Comparison of ENCODE assay signal across 34 cellular contexts in the genomic region with DNA sequence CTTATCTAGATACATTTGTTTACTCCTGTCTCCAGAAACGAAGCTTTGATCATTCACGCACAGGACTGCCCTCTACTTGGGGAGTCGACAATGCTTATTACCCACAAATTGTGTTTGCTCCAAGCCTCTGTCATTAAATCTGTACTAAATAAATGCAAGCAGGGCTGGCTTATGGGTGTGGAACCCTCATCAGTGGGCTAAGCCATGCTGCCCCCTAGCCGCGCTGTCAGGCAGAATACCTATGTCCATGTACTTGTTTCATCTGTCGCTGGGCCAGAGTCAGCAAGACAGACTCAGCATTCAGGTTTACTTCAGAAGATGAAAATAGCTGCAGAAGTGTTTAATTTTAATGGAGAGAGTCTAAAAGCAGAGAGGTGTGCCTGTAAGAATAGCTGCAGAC.
"Had no signal": no experiment of that assay in that cellular context is flagged by ENCODE, and none has a peak within 500 bp of the region (broad histone marks: within the 10 kb centered on the region; RNA-seq: fewer than 3 reads in every experiment).

No MANE protein-coding gene starts in this region.

- H3K27me3 Mint-ChIP-seq: activated CD4-positive, alpha-beta memory T cell treated with anti-CD3 and anti-CD28 coated beads for 36 hours; activated naive CD4-positive, alpha-beta T cell treated with anti-CD3 and anti-CD28 coated beads, Interleukin-2, amount 10 ng/mL, durations not matched to agents 7 days and 5 days; activated naive CD8-positive, alpha-beta T cell treated with anti-CD3 and anti-CD28 coated beads, Interleukin-2, amount 10 ng/mL, durations not matched to agents 7 days and 5 days; naive thymus-derived CD8-positive, alpha-beta T cell had no signal

- H3K9me3 ChIP-seq: ascending aorta, pancreas, prostate gland, transverse colon had no signal

- H3K4me1 Mint-ChIP-seq: activated naive CD4-positive, alpha-beta T cell treated with anti-CD3 and anti-CD28 coated beads, Interleukin-2, amount 10 ng/mL, durations not matched to agents 7 days and 5 days; activated naive CD8-positive, alpha-beta T cell treated with anti-CD3 and anti-CD28 coated beads, Interleukin-2, amount 10 ng/mL, durations not matched to agents 7 days and 5 days; brain; naive thymus-derived CD8-positive, alpha-beta T cell; neural crest cell had no signal

- H3K36me3 ChIP-seq: ascending aorta, cardiac muscle cell, heart left ventricle, left lung, lower lobe of right lung, pancreas, prostate gland, suprapubic skin, transverse colon had no signal

- H3K4me1 ChIP-seq: ascending aorta, heart left ventricle, left lung, lower lobe of right lung, pancreas, prostate gland, suprapubic skin, transverse colon had no signal

- H3K4me3 Mint-ChIP-seq: activated CD4-positive, alpha-beta memory T cell treated with anti-CD3 and anti-CD28 coated beads for 36 hours; activated naive CD4-positive, alpha-beta T cell treated with anti-CD3 and anti-CD28 coated beads, Interleukin-2, amount 10 ng/mL, durations not matched to agents 7 days and 5 days; activated naive CD8-positive, alpha-beta T cell treated with anti-CD3 and anti-CD28 coated beads, Interleukin-2, amount 10 ng/mL, durations not matched to agents 7 days and 5 days; activated T-helper 1 cell treated with anti-CD3 and anti-CD28 coated beads, Interleukin-12 subunit alpha, Interleukin-12 subunit beta, Interleukin-2, Interleukin-4 antibody, amounts not matched to agents 30 ng/mL and 10 ng/mL and 1 ng/mL, durations not matched to agents 14 hours and 24 hours and 36 hours; brain; naive thymus-derived CD8-positive, alpha-beta T cell; neural crest cell had no signal

- DNase-seq: activated CD4-positive, alpha-beta memory T cell treated with anti-CD3 and anti-CD28 coated beads for 36 hours; activated CD4-positive, alpha-beta T cell treated with anti-CD3 and anti-CD28 coated beads for 48 hours; activated CD8-positive, alpha-beta memory T cell treated with anti-CD3 and anti-CD28 coated beads, Interleukin-2, amount 50 U/mL, for 4 hours; activated effector memory CD4-positive, alpha-beta T cell treated with anti-CD3 and anti-CD28 coated beads, Interleukin-2, amount 50 U/mL, for 16 hours; activated naive CD4-positive, alpha-beta T cell treated with anti-CD3 and anti-CD28 coated beads, Interleukin-2, amount 10 ng/mL, durations not matched to agents 7 days and 5 days; activated naive CD8-positive, alpha-beta T cell treated with anti-CD3 and anti-CD28 coated beads, Interleukin-2, amount 10 ng/mL, durations not matched to agents 7 days and 5 days; activated T-cell treated with anti-CD3 and anti-CD28 coated beads, Interleukin-2, amount 50 U/mL, for 1 hour; cerebellar nuclear complex; dorsolateral prefrontal cortex; effector memory CD4-positive, alpha-beta T cell; heart left ventricle; kidney glomerular epithelial cell; lower lobe of right lung; mesenchymal stem cell; naive thymus-derived CD8-positive, alpha-beta T cell; nucleus accumbens; pancreas; retina; stimulated activated CD4-positive, alpha-beta T cell treated with anti-CD3 and anti-CD28 coated beads, Interleukin-4, amount 100 ng/mL, for 4 hours; stimulated activated naive CD4-positive, alpha-beta T cell; transverse colon had no signal

- ATAC-seq: activated CD4-positive, CD25-positive, alpha-beta regulatory T cell treated with anti-CD3 and anti-CD28 coated beads, Interleukin-2, amount 50 U/mL, for 24 hours; heart left ventricle; left lung; lower lobe of right lung; naive thymus-derived CD8-positive, alpha-beta T cell; pancreas; sciatic nerve had no signal

- H3K4me3 ChIP-seq: ascending aorta, cardiac muscle cell, coronary artery, dorsolateral prefrontal cortex, heart left ventricle, left lung, lower lobe of right lung, pancreas, prostate gland, skin epidermis, suprapubic skin, transverse colon had no signal

- H3K27ac Mint-ChIP-seq: activated CD4-positive, alpha-beta memory T cell treated with anti-CD3 and anti-CD28 coated beads for 36 hours; activated naive CD4-positive, alpha-beta T cell treated with anti-CD3 and anti-CD28 coated beads, Interleukin-2, amount 10 ng/mL, durations not matched to agents 7 days and 5 days; activated naive CD8-positive, alpha-beta T cell treated with anti-CD3 and anti-CD28 coated beads, Interleukin-2, amount 10 ng/mL, durations not matched to agents 7 days and 5 days; activated T-helper 1 cell treated with anti-CD3 and anti-CD28 coated beads, Interleukin-12 subunit alpha, Interleukin-12 subunit beta, Interleukin-2, Interleukin-4 antibody, amounts not matched to agents 30 ng/mL and 10 ng/mL and 1 ng/mL, durations not matched to agents 14 hours and 24 hours and 36 hours; brain; naive thymus-derived CD8-positive, alpha-beta T cell had no signal

- H3K27me3 ChIP-seq: ascending aorta, cardiac muscle cell, dorsolateral prefrontal cortex, heart left ventricle, left lung, pancreas, suprapubic skin, transverse colon had no signal

- H3K27ac ChIP-seq: ascending aorta, cardiac muscle cell, coronary artery, dorsolateral prefrontal cortex, heart left ventricle, left lung, lower lobe of right lung, pancreas, prostate gland, skin epidermis, suprapubic skin, transverse colon, VCaP had no signal

- H3K36me3 Mint-ChIP-seq: activated CD4-positive, alpha-beta memory T cell treated with anti-CD3 and anti-CD28 coated beads for 36 hours; activated naive CD4-positive, alpha-beta T cell treated with anti-CD3 and anti-CD28 coated beads, Interleukin-2, amount 10 ng/mL, durations not matched to agents 7 days and 5 days; activated naive CD8-positive, alpha-beta T cell treated with anti-CD3 and anti-CD28 coated beads, Interleukin-2, amount 10 ng/mL, durations not matched to agents 7 days and 5 days; brain had no signal
